In genomic region chr22:46135611-46136538, GRCh38 we compare ENCODE assay signal across 22 cellular contexts.
"Had no signal": no experiment of that assay in that cellular context is flagged by ENCODE, and none has a peak within 500 bp of the region (broad histone marks: within the 10 kb centered on the region; RNA-seq: fewer than 3 reads in every experiment).

No MANE protein-coding gene starts in this region.

- H2AFZ ChIP-seq: hepatocyte, parathyroid adenoma had no signal

- H3K36me3 ChIP-seq: sigmoid colon had no signal

- H3K9me3 ChIP-seq: body of pancreas, sigmoid colon, testis had no signal

- DNase-seq: activated CD4-positive, alpha-beta T cell treated with anti-CD3 and anti-CD28 coated beads, Interleukin-2, amount 10 ng/mL, durations not matched to agents 7 days and 5 days; activated CD4-positive, CD25-positive, alpha-beta regulatory T cell treated with anti-CD3 and anti-CD28 coated beads, Interleukin-2, amount 50 U/mL, for 72 hours; activated CD8-positive, alpha-beta memory T cell treated with anti-CD3 and anti-CD28 coated beads, Interleukin-2, amount 10 ng/mL, durations not matched to agents 7 days and 5 days; activated CD8-positive, alpha-beta T cell treated with anti-CD3 and anti-CD28 coated beads for 36 hours; activated gamma-delta T cell; activated naive CD4-positive, alpha-beta T cell treated with anti-CD3 and anti-CD28 coated beads, Interleukin-2, amount 50 U/mL, for 16 hours; activated naive CD8-positive, alpha-beta T cell treated with anti-CD3 and anti-CD28 coated beads, Interleukin-2, amount 50 U/mL, for 24 hours; activated T-cell treated with anti-CD3 and anti-CD28 coated beads for 4 hours; anterior cingulate cortex; body of pancreas; central memory CD4-positive, alpha-beta T cell; effector memory CD4-positive, alpha-beta T cell; foreskin keratinocyte; natural killer cell; sigmoid colon; stimulated activated CD4-positive, alpha-beta T cell treated with anti-CD3 and anti-CD28 coated beads, Interleukin-4, amount 100 ng/mL, for 1 hour; stimulated activated naive CD4-positive, alpha-beta T cell; testis had no signal

- ATAC-seq: activated CD8-positive, alpha-beta memory T cell treated with anti-CD3 and anti-CD28 coated beads, Interleukin-2, amount 10 ng/mL, durations not matched to agents 7 days and 5 days; activated CD8-positive, alpha-beta T cell treated with anti-CD3 and anti-CD28 coated beads for 36 hours; activated naive CD8-positive, alpha-beta T cell treated with anti-CD3 and anti-CD28 coated beads, Interleukin-2, amount 50 U/mL, for 24 hours; body of pancreas; foreskin keratinocyte had no signal

- H3K4me1 ChIP-seq: foreskin keratinocyte had no signal

- H3K27me3 ChIP-seq: body of pancreas, hepatocyte, sigmoid colon, testis had no signal

- H3K4me2 ChIP-seq: hepatocyte had no signal

- H3K79me2 ChIP-seq: hepatocyte, parathyroid adenoma had no signal

- H3K9ac ChIP-seq: parathyroid adenoma had no signal

- H3K4me3 ChIP-seq: body of pancreas, hepatocyte, lung, sigmoid colon, testis had no signal

- H3K27ac ChIP-seq: body of pancreas, foreskin keratinocyte, hepatocyte, parathyroid adenoma, sigmoid colon, VCaP had no signal
